10 cellular contexts compared by ENCODE assay signal in the genomic region with DNA sequence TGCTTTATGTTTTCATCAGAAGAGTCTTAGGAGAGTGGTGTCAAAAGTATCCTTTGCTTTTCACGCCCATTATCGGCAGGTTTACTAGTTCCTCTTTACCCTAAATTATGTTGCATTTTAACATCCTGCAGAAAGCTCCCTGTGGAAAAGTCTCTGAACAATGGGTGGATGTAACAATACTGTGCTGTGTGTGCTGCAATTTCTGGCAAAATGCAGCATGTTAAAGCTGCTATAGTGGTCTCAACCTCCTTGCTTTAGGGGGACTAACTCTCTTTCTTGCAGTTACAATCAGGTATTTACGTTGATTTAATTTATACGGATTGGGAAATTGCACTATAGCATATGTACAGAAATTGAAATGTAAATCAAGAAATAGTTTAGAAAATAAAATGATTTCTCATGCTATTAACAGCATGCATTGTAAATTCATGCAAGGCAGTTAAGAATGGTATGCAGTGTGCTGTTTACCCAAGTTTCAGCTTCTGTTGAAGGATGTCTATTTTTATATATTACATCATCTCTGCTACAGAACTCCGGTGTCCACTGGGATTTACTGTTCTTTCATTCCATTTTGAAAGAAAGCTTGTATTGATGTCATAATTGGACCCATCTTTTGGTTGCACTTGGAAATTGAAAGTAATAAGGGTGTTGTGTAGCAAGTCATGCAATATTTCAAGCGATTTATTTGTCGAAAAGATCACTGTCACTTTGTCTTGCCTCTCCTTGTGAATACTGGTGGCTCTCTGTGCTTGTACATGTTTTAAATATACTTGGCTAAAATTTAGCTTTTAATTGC.
DNase-seq lines count a peak whose midpoint lies in the region; ATAC-seq and TF ChIP-seq lines count a peak whose summit lies in the region.
"Had no signal": no experiment of that assay in that cellular context is flagged by ENCODE, and none has a peak within 500 bp of the region (broad histone marks: within the 10 kb centered on the region; RNA-seq: fewer than 3 reads in every experiment).

No MANE protein-coding gene starts in this region.

- H3K9me3 Mint-ChIP-seq in mesothelial cell of epicardium, result peaks cover 7% of the 10 kb centered on the region

- DNase-seq in AG08396 (ENCODE audit: low spot score) (peak; percentile 73), NCI-H1436 treated with DMSO at 0.1 percent for 48 hours (lab: John Stamatoyannopoulos, UW) (peak; percentile 77), cerebellar nuclear complex (lab: John Stamatoyannopoulos, UW) (peak; percentile 1 to 29), mesothelial cell of epicardium (ENCODE audit: low spot score in 2 of 2, unreplicated experiment in 2 of 2) (no peak), iPS-NIHi11 (ENCODE audit: low spot score) (no peak), NCI-H2196 treated with DMSO at 0.1 percent for 48 hours (lab: John Stamatoyannopoulos, UW; ENCODE audit: unreplicated experiment) (no peak)
- DNase-seq: activated naive CD4-positive, alpha-beta T cell treated with anti-CD3 and anti-CD28 coated beads, Interleukin-2, amount 50 U/mL, for 16 hours; KG1 had no signal

- H3K36me3 Mint-ChIP-seq in mesothelial cell of epicardium, result peaks cover 22% of the 10 kb centered on the region

- ATAC-seq in HG03439 (IDR thresholded peaks at IDR 0.05; ENCODE audit: unreplicated experiment) (no peak), HG02588 (IDR thresholded peaks at IDR 0.05; ENCODE audit: unreplicated experiment) (no peak)

- H3K27ac Mint-ChIP-seq in mesothelial cell of epicardium, result peak overlapping the region; percentile 48

- H3K27me3 Mint-ChIP-seq in mesothelial cell of epicardium (ENCODE audit: low read depth), result no peaks in the 10 kb centered on the region

- TF ChIP-seq CTCF in mesothelial cell of epicardium (IDR thresholded peaks at IDR 0.05; ENCODE audit: unreplicated experiment), result no peak

- H3K4me3 Mint-ChIP-seq in mesothelial cell of epicardium, result no peak overlapping the region

- peaks cover 14% of the 10 kb centered on the region for H3K4me1 Mint-ChIP-seq in mesothelial cell of epicardium

Comparison
In these comparisons a context has a peak if more than half of its experiments do, and no peak if none do; other contexts are left out.
1. DNase-seq: peak in AG08396 (single experiment), NCI-H1436 treated with DMSO at 0.1 percent for 48 hours (single experiment) and cerebellar nuclear complex (2 of 2); none in mesothelial cell of epicardium (0 of 2), iPS-NIHi11 (single experiment) and NCI-H2196 treated with DMSO at 0.1 percent for 48 hours (single experiment).